ENCODE assay signal across 29 cellular contexts in genomic region chr5:68646142-68646541, GRCh38.
A peak's percentile ranks its signal among the peaks of the same experiment; 100 is the strongest.
DNase-seq lines count a peak whose midpoint lies in the region; ATAC-seq, FAIRE-seq and TF ChIP-seq lines count a peak whose summit lies in the region.
"Had no signal": no experiment of that assay in that cellular context is flagged by ENCODE, and none has a peak within 500 bp of the region (broad histone marks: within the 10 kb centered on the region; RNA-seq: fewer than 3 reads in every experiment).

No MANE protein-coding gene starts in this region.

- no peak overlapping the region for H3K4me3 ChIP-seq in fibroblast of mammary gland (ENCODE audit: control insufficient read depth, low read depth, low read length)
- H3K4me3 ChIP-seq: thoracic aorta had no signal

- ATAC-seq in GM21737 (IDR thresholded peaks at IDR 0.05; ENCODE audit: unreplicated experiment) (no peak), GM19395 (IDR thresholded peaks at IDR 0.05; ENCODE audit: unreplicated experiment) (no peak)
- ATAC-seq: naive thymus-derived CD4-positive, alpha-beta T cell; PC-3 had no signal

- peak; percentile 5 for FAIRE-seq in GM12892 (lab: Jason Lieb, UNC)
- no peak for FAIRE-seq in frontal cortex (lab: Jason Lieb, UNC)
- FAIRE-seq: colon had no signal

- TF ChIP-seq POLR2A in GM12892 (IDR thresholded peaks at IDR 0.05; ENCODE audit: low read depth, low read length) = no peak

- DNase-seq in AG08395 (ENCODE audit: low spot score) (peak; percentile 13), GM12892 (ENCODE audit: insufficient read length) (no peak), fibroblast of mammary gland (ENCODE audit: low read depth) (peak; percentile 37), myocyte (ENCODE audit: low read depth) (peak; percentile 6), DMS53 treated with DMSO at 0.1 percent for 48 hours (lab: John Stamatoyannopoulos, UW; ENCODE audit: unreplicated experiment) (no peak), frontal cortex (ENCODE audit: low spot score in 2 of 2) (no peak)
- DNase-seq: ACHN; activated CD4-positive, alpha-beta T cell treated with anti-CD3 and anti-CD28 coated beads, Interleukin-2, amount 50 U/mL, for 48 hours; activated CD4-positive, CD25-positive, alpha-beta regulatory T cell; activated CD8-positive, alpha-beta memory T cell treated with anti-CD3 and anti-CD28 coated beads, Interleukin-2, amount 50 U/mL, for 48 hours; Calu3; effector memory CD4-positive, alpha-beta T cell; erythroblast; glutamatergic neuron; MM.1S; naive thymus-derived CD4-positive, alpha-beta T cell; NCI-H1417 treated with DMSO at 0.1 percent for 48 hours; NCI-H2081 treated with DMSO at 0.1 percent for 48 hours; NCI-H345; occipital lobe; PC-3; SHP77; stimulated activated CD4-positive, alpha-beta T cell treated with anti-CD3 and anti-CD28 coated beads, Interleukin-4, amount 100 ng/mL, for 4 hours; stimulated activated naive CD4-positive, alpha-beta T cell; T-helper 9 cell had no signal

- TF ChIP-seq CTCF in fibroblast of mammary gland (conservative IDR thresholded peaks at IDR 0.05; ENCODE audit: control insufficient read depth, insufficient read depth, low read depth, low read length) = no peak

Comparison
In these comparisons a context has a peak if more than half of its experiments do, and no peak if none do; other contexts are left out.
1. DNase-seq: peak in AG08395 (single experiment), fibroblast of mammary gland (single experiment) and myocyte (single experiment); none in GM12892 (single experiment), DMS53 treated with DMSO at 0.1 percent for 48 hours (single experiment) and frontal cortex (0 of 2).